3 cellular contexts compared by ENCODE assay signal in genomic region chr17:13757871-13758270, GRCh38.
"Had no signal": no experiment of that assay in that cellular context is flagged by ENCODE, and none has a peak within 500 bp of the region (broad histone marks: within the 10 kb centered on the region; RNA-seq: fewer than 3 reads in every experiment).

No MANE protein-coding gene starts in this region.

- H3K4me3 ChIP-seq: GM12878 had no signal

- ATAC-seq: GM12878 had no signal

- DNase-seq: GDM1, GF-D8 had no signal
